In genomic region chr10:88687853-88688467, GRCh38 we compare ENCODE assay signal across 8 cellular contexts. TPM values are rescaled to one million over a fixed set of nuclear protein-coding genes. Genes with fewer than 3 reads are reported as not detected.
A peak's percentile ranks its signal among the peaks of the same experiment; 100 is the strongest.
DNase-seq lines count a peak whose midpoint lies in the region; ATAC-seq and TF ChIP-seq lines count a peak whose summit lies in the region.

No MANE protein-coding gene starts in this region.

- peak; percentile 79 for TF ChIP-seq CTCF in choroid plexus epithelial cell (conservative IDR thresholded peaks at IDR 0.05; ENCODE audit: low read depth, low read length)

- no peak for ATAC-seq in GM21717 (IDR thresholded peaks at IDR 0.05; ENCODE audit: unreplicated experiment)

- no peak overlapping the region for H3K4me3 ChIP-seq in choroid plexus epithelial cell (ENCODE audit: low read depth, low read length)

- DNase-seq in NCI-H510A treated with DMSO at 0.1 percent for 48 hours (lab: John Stamatoyannopoulos, UW): peak; percentile 56
- no peak for DNase-seq in NCI-H510A (lab: John Stamatoyannopoulos, UW)
- DNase-seq in NCI-H526 treated with DMSO at 0.1 percent for 48 hours (lab: John Stamatoyannopoulos, UW): peak; percentile 18
- DNase-seq in choroid plexus epithelial cell (ENCODE audit: low read depth): peak; percentile 61
- DNase-seq in myocyte (ENCODE audit: low read depth): peak; percentile 23
- DNase-seq in activated naive CD4-positive, alpha-beta T cell treated with Interleukin-2 at 50 U/mL for 16 hours: no peak
- no peak for DNase-seq in GOT3 (lab: John Stamatoyannopoulos, UW)

RNA-seq across cellular contexts. Expression of gene LIPK, which starts 18.1 kb away (rescaled TPM):
- total RNA-seq in myocyte: not detected in 2 replicates
- polyA plus RNA-seq in myocyte (2012): not detected

RNA-seq across cellular contexts. Expression of gene LIPF, which starts 23.7 kb away (rescaled TPM):
- 1.7 and 2.4 TPM in 2 replicates for total RNA-seq in myocyte
- 0.14 TPM for polyA plus RNA-seq in myocyte (2012)

Comparison
In these comparisons a context has a peak if more than half of its experiments do, and no peak if none do; other contexts are left out.
1. DNase-seq: peak in NCI-H510A treated with DMSO at 0.1 percent for 48 hours (single experiment), NCI-H526 treated with DMSO at 0.1 percent for 48 hours (single experiment), choroid plexus epithelial cell (single experiment) and myocyte (single experiment); none in NCI-H510A (single experiment), activated naive CD4-positive, alpha-beta T cell treated with Interleukin-2 at 50 U/mL for 16 hours (single experiment) and GOT3 (single experiment).